In genomic region chr3:69762790-69763229, GRCh38 we compare ENCODE assay signal across 14 cellular contexts. TPM values are rescaled to one million over a fixed set of nuclear protein-coding genes. Genes with fewer than 3 reads are reported as not detected.
A peak's percentile ranks its signal among the peaks of the same experiment; 100 is the strongest.
DNase-seq lines count a peak whose midpoint lies in the region; ATAC-seq and TF ChIP-seq lines count a peak whose summit lies in the region.
"Had no signal": no experiment of that assay in that cellular context is flagged by ENCODE, and none has a peak within 500 bp of the region (broad histone marks: within the 10 kb centered on the region; RNA-seq: fewer than 3 reads in every experiment).

No MANE protein-coding gene starts in this region.

- peak overlapping the region; percentile 64 for H3K4me2 ChIP-seq in smooth muscle cell

- H3K4me3 ChIP-seq in HUES48 (ENCODE audit: low read depth, low read length) (no peak overlapping the region), esophagus squamous epithelium (no peak overlapping the region), smooth muscle cell (no peak overlapping the region), right cardiac atrium (ENCODE audit: low read length) (no peak overlapping the region)
- H3K4me3 ChIP-seq: right lobe of liver had no signal

- no peak overlapping the region for H2AFZ ChIP-seq in smooth muscle cell (ENCODE audit: low read depth)

- no peaks in the 10 kb centered on the region for H3K27me3 ChIP-seq in HUES48 (ENCODE audit: control insufficient read depth, insufficient read depth, low read length)
- no peaks in the 10 kb centered on the region for H3K27me3 ChIP-seq in esophagus squamous epithelium
- H3K27me3 ChIP-seq in smooth muscle cell (ENCODE audit: low read depth) = no peaks in the 10 kb centered on the region
- no peaks in the 10 kb centered on the region for H3K27me3 ChIP-seq in right cardiac atrium (ENCODE audit: control insufficient read depth, insufficient read depth)
- H3K27me3 ChIP-seq: right lobe of liver had no signal

- H3K9ac ChIP-seq in HUES48 (ENCODE audit: low read depth, low read length) = no peak overlapping the region
- H3K9ac ChIP-seq in smooth muscle cell (ENCODE audit: low read depth) = no peak overlapping the region

- TF ChIP-seq POLR2A in esophagus squamous epithelium (IDR thresholded peaks at IDR 0.05) = no peak

- intact Hi-C loops in esophagus squamous epithelium (cut with DNase I) (no loop called here), right cardiac atrium (cut with DNase I) (no loop called here)

- TF ChIP-seq CTCF in esophagus squamous epithelium (IDR thresholded peaks at IDR 0.05) (no peak), smooth muscle cell (IDR thresholded peaks at IDR 0.05; ENCODE audit: borderline replicate concordance, insufficient read depth, poor library complexity, severe bottlenecking) (no peak)

- H4K20me1 ChIP-seq in smooth muscle cell (ENCODE audit: low read depth) = no peaks in the 10 kb centered on the region

- WGBS in esophagus squamous epithelium, 2 donors = 47 to 71% methylated on average over 1 of the region's 1 CpG
- WGBS in smooth muscle cell (ENCODE audit: low lambda C conversion rate) = 31% methylated on average over 1 of the region's 1 CpG
- WGBS in right cardiac atrium = 64% methylated on average over 1 of the region's 1 CpG

- H3F3A ChIP-seq in smooth muscle cell (ENCODE audit: low read depth) = no peaks in the 10 kb centered on the region

- peak; percentile 11 for ATAC-seq in GM19397 (IDR thresholded peaks at IDR 0.05; ENCODE audit: unreplicated experiment)
- ATAC-seq in GM19467 (IDR thresholded peaks at IDR 0.05; ENCODE audit: unreplicated experiment) = no peak
- ATAC-seq in right cardiac atrium = no peak

- H3K9me3 ChIP-seq in HUES48 (ENCODE audit: control insufficient read depth, insufficient read depth, low read length) = no peaks in the 10 kb centered on the region
- no peaks in the 10 kb centered on the region for H3K9me3 ChIP-seq in esophagus squamous epithelium
- no peaks in the 10 kb centered on the region for H3K9me3 ChIP-seq in smooth muscle cell (replicated peaks; ENCODE audit: low read depth)
- H3K9me3 ChIP-seq in right cardiac atrium (ENCODE audit: control insufficient read depth, low read length) = no peaks in the 10 kb centered on the region
- H3K9me3 ChIP-seq: right lobe of liver had no signal

- H3K36me3 ChIP-seq in HUES48 (ENCODE audit: control insufficient read depth, insufficient read depth, low read length) = no peaks in the 10 kb centered on the region
- H3K36me3 ChIP-seq in esophagus squamous epithelium = no peaks in the 10 kb centered on the region
- H3K36me3 ChIP-seq in smooth muscle cell (ENCODE audit: low read depth) = no peaks in the 10 kb centered on the region
- H3K36me3 ChIP-seq: right lobe of liver had no signal

- no peak for DNase-seq in esophagus squamous epithelium (lab: John Stamatoyannopoulos, UW)
- no peak for DNase-seq in smooth muscle cell (lab: John Stamatoyannopoulos, UW; ENCODE audit: unreplicated experiment)
- no peak for DNase-seq in NCI-H446 (lab: John Stamatoyannopoulos, UW)
- DNase-seq in activated gamma-delta T cell (lab: John Stamatoyannopoulos, UW) = no peak
- no peak for DNase-seq in right cardiac atrium
- DNase-seq: activated effector memory CD4-positive, alpha-beta T cell treated with anti-CD3 and anti-CD28 coated beads, Interleukin-2, amount 50 U/mL, for 16 hours; CD4-positive, CD25-positive, alpha-beta regulatory T cell; NCI-H2029 treated with DMSO at 0.1 percent for 48 hours; NCI-H82; right lobe of liver; SHP77 treated with DMSO at 0.1 percent for 48 hours had no signal

- H3K79me2 ChIP-seq in smooth muscle cell (ENCODE audit: low read depth) = no peaks in the 10 kb centered on the region

- H3K4me1 ChIP-seq in HUES48 (ENCODE audit: control insufficient read depth, insufficient read depth, low read length) = no peaks in the 10 kb centered on the region
- peaks cover 0 to 56% (median 14%) of the 10 kb centered on the region in 3 donors for H3K4me1 ChIP-seq in esophagus squamous epithelium
- H3K4me1 ChIP-seq in smooth muscle cell (ENCODE audit: low read depth) = peaks cover 20% of the 10 kb centered on the region
- H3K4me1 ChIP-seq in right cardiac atrium (ENCODE audit: control insufficient read depth, insufficient read depth, low read length) = peaks cover 8% of the 10 kb centered on the region
- H3K4me1 ChIP-seq: right lobe of liver had no signal

- H3K27ac ChIP-seq in HUES48 (ENCODE audit: low read depth, low read length) = peak overlapping the region; percentile 24
- H3K27ac ChIP-seq in esophagus squamous epithelium = peak overlapping the region in 3 of 4 donors; percentile 36 to 66 (median 66)
- H3K27ac ChIP-seq in smooth muscle cell (ENCODE audit: low read depth) = peak overlapping the region; percentile 62
- H3K27ac ChIP-seq in right cardiac atrium (ENCODE audit: low read length) = no peak overlapping the region
- H3K27ac ChIP-seq: right lobe of liver had no signal

RNA-seq across cellular contexts. Expression of gene MITF, which starts 23.5 kb away (rescaled TPM):
- total RNA-seq in esophagus squamous epithelium (10 to 100 TPM in 2 of 4 donors, 1 to 10 TPM in 2; 1.6 to 22.5 (median 6.6) TPM), smooth muscle cell (2.3 and 3.5 TPM in 2 replicates), right cardiac atrium (10 to 100 TPM; 48.3 to 75.3 (median 58.4) TPM)
- polyA plus RNA-seq in smooth muscle cell (3.1 and 3.6 TPM in 2 replicates), right cardiac atrium (18.6 TPM)
- polyA plus RNA-seq: CD4-positive, CD25-positive, alpha-beta regulatory T cell had no signal
